Comparison of ENCODE assay signal across 13 cellular contexts in the genomic region with DNA sequence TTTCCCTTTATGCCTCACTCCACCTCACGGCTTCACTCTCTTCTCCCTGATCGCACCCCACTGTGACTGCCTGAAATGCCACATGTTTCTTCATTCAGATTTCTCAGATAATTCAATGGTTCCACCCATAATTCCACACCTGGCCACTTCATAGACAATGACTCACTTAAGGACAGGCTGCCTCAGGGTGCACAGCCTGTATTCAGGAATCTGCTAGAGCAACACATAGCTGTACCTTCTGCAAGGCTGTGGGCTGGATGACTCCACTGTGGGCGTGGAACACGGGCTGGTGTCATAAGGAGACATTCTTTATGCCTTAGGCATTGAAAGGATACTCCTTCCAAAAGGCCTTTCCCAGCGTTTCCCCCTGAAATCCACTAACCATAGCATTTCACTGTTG. TPM values are rescaled to one million over a fixed set of nuclear protein-coding genes. Genes with fewer than 3 reads are reported as not detected.
DNase-seq lines count a peak whose midpoint lies in the region; ATAC-seq and TF ChIP-seq lines count a peak whose summit lies in the region.
"Had no signal": no experiment of that assay in that cellular context is flagged by ENCODE, and none has a peak within 500 bp of the region (broad histone marks: within the 10 kb centered on the region; RNA-seq: fewer than 3 reads in every experiment).

No MANE protein-coding gene starts in this region.

- H3K27ac ChIP-seq in GM23248 = peak overlapping the region; percentile 67
- H3K27ac ChIP-seq in SK-N-SH (ENCODE audit: low read depth in 2 of 2, low read length in 1 of 2) = no peak overlapping the region
- H3K27ac ChIP-seq: KMS-11, vagina had no signal

- H3K4me1 ChIP-seq in GM23248 (ENCODE audit: insufficient read depth) (peaks cover 38% of the 10 kb centered on the region), SK-N-SH (ENCODE audit: control insufficient read depth in 1 of 2, insufficient read depth in 2 of 2, low read depth in 1 of 2, low read length in 1 of 2) (peaks cover 0 to 16% of the 10 kb centered on the region in 2 experiments; a peak in 1 of 4 replicates)
- H3K4me1 ChIP-seq: vagina had no signal

- in situ Hi-C loops in GM23248 (cut with MboI) = no loop called here

- 0 out of 2 replicates have a peak, but pooled peaks cover 4% of the 10 kb centered on the region for H3F3A ChIP-seq in GM23248 (ENCODE audit: insufficient read depth)
- no peaks in the 10 kb centered on the region for H3F3A ChIP-seq in SK-N-SH (replicated peaks; ENCODE audit: insufficient read depth)

- H3K4me2 ChIP-seq in GM23248 (ENCODE audit: unreplicated experiment) (no peak overlapping the region), SK-N-SH (no peak overlapping the region)
- H3K4me2 ChIP-seq: KMS-11 had no signal

- TF ChIP-seq EP300 in SK-N-SH (IDR thresholded peaks at IDR 0.05; ENCODE audit: borderline replicate concordance in 1 of 2, low read depth in 1 of 2, low read length in 1 of 2) = no peak

- H2AFZ ChIP-seq in GM23248 (no peak overlapping the region), SK-N-SH (ENCODE audit: low read depth) (no peak overlapping the region)

- no peak for TF ChIP-seq RAD21 in SK-N-SH (IDR thresholded peaks at IDR 0.05; ENCODE audit: low read length)

- no peaks in the 10 kb centered on the region for H3K36me3 ChIP-seq in GM23248 (ENCODE audit: low read depth)
- H3K36me3 ChIP-seq in SK-N-SH (replicated peaks in 1 of 2; ENCODE audit: control insufficient read depth in 1 of 2, insufficient read depth in 2 of 2, low read length in 1 of 2) = no peaks in the 10 kb centered on the region
- H3K36me3 ChIP-seq: vagina had no signal

- H3K27me3 ChIP-seq in GM23248 (replicated peaks; ENCODE audit: insufficient read depth) (no peaks in the 10 kb centered on the region), SK-N-SH (ENCODE audit: insufficient read depth) (no peaks in the 10 kb centered on the region)
- H3K27me3 ChIP-seq: vagina had no signal

- DNase-seq in GM23248 (peak; percentile 95), NCI-H226 (peak; percentile 95), choroid plexus epithelial cell (ENCODE audit: low read depth) (peak; percentile 66), renal cortical epithelial cell (ENCODE audit: low read depth) (peak; percentile 89), SK-N-SH (no peak), NCI-H82 treated with DMSO at 0.1 percent for 48 hours (lab: John Stamatoyannopoulos, UW; ENCODE audit: unreplicated experiment) (no peak)
- DNase-seq: amygdala; naive thymus-derived CD4-positive, alpha-beta T cell had no signal

- POLR2A ChIA-PET in SK-N-SH (lab: Yijun Ruan, JAX) = no interaction called here

- TF ChIP-seq CTCF in choroid plexus epithelial cell (conservative IDR thresholded peaks at IDR 0.05; ENCODE audit: low read depth, low read length) (no peak), SK-N-SH (IDR thresholded peaks at IDR 0.05) (no peak)

- WGBS in GM23248 (ENCODE audit: low coverage in 1 of 2, low lambda C conversion rate in 2 of 2, missing lambda C conversion rate in 2 of 2), 2 experiments = 27 to 30% methylated on average over 5 of the region's 5 CpGs
- 52% methylated on average over 5 of the region's 5 CpGs for WGBS in SK-N-SH (ENCODE audit: low lambda C conversion rate)

- H4K20me1 ChIP-seq in GM23248 (ENCODE audit: insufficient read depth) = no peaks in the 10 kb centered on the region
- H4K20me1 ChIP-seq in SK-N-SH (ENCODE audit: insufficient read depth) = no peaks in the 10 kb centered on the region

- no peak for ATAC-seq in GM21447 (IDR thresholded peaks at IDR 0.05; ENCODE audit: unreplicated experiment)
- ATAC-seq: naive thymus-derived CD4-positive, alpha-beta T cell had no signal

- H3K9ac ChIP-seq in GM23248 = no peak overlapping the region
- H3K9ac ChIP-seq in SK-N-SH = no peak overlapping the region
- H3K9ac ChIP-seq: KMS-11 had no signal

- H3K9me2 ChIP-seq in GM23248 (ENCODE audit: insufficient read depth) (no peaks in the 10 kb centered on the region), SK-N-SH (no peaks in the 10 kb centered on the region)

- no peaks in the 10 kb centered on the region for H3K79me2 ChIP-seq in GM23248 (ENCODE audit: insufficient read depth)
- H3K79me2 ChIP-seq in SK-N-SH (ENCODE audit: insufficient read depth) = no peaks in the 10 kb centered on the region

- H3K9me3 ChIP-seq in GM23248 (ENCODE audit: low read depth) (no peaks in the 10 kb centered on the region), SK-N-SH (no peaks in the 10 kb centered on the region)
- H3K9me3 ChIP-seq: vagina had no signal

- CTCF ChIA-PET in SK-N-SH (lab: Yijun Ruan, JAX) = interaction anchor here (1.5 kb wide), 1 partner anchor 81 kb away, joined by 4 read pairs; no protein-coding TSS in a partner anchor

- H3K4me3 ChIP-seq in GM23248 (no peak overlapping the region), choroid plexus epithelial cell (ENCODE audit: low read depth, low read length) (no peak overlapping the region), SK-N-SH (ENCODE audit: low read depth in 2 of 2, low read length in 1 of 2) (no peak overlapping the region)
- H3K4me3 ChIP-seq: vagina had no signal

TF ChIP-seq in SK-N-SH, 30 proteins besides CTCF, POLR2A, EP300 and RAD21:
- no peak for TF ChIP-seq TCF12 (IDR thresholded peaks at IDR 0.05)
- no peak for TF ChIP-seq MAX (IDR thresholded peaks at IDR 0.05; ENCODE audit: low read depth)
- no peak for TF ChIP-seq FOXJ3 (CRISPR knock-in tag; IDR thresholded peaks at IDR 0.05)
- no peak for TF ChIP-seq RCOR1 (IDR thresholded peaks at IDR 0.05; ENCODE audit: low read length)
- TF ChIP-seq, protein P1, sequence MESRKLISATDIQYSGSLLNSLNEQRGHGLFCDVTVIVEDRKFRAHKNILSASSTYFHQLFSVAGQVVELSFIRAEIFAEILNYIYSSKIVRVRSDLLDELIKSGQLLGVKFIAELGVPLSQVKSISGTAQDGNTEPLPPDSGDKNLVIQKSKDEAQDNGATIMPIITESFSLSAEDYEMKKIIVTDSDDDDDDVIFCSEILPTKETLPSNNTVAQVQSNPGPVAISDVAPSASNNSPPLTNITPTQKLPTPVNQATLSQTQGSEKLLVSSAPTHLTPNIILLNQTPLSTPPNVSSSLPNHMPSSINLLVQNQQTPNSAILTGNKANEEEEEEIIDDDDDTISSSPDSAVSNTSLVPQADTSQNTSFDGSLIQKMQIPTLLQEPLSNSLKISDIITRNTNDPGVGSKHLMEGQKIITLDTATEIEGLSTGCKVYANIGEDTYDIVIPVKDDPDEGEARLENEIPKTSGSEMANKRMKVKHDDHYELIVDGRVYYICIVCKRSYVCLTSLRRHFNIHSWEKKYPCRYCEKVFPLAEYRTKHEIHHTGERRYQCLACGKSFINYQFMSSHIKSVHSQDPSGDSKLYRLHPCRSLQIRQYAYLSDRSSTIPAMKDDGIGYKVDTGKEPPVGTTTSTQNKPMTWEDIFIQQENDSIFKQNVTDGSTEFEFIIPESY (IDR thresholded peaks at IDR 0.05; ENCODE audit: borderline replicate concordance, low read depth) = no peak
- no peak for TF ChIP-seq NFIC (IDR thresholded peaks at IDR 0.05; ENCODE audit: borderline replicate concordance)
- no peak for TF ChIP-seq SIN3A (IDR thresholded peaks at IDR 0.05; ENCODE audit: borderline replicate concordance, low read depth, low read length)
- TF ChIP-seq RFX5 (IDR thresholded peaks at IDR 0.05; ENCODE audit: low read length) = no peak

RNA-seq across cellular contexts. Expression of gene L1TD1, which starts 36.1 kb away (rescaled TPM):
- total RNA-seq in GM23248 (2014; rRNA removed; shearing (Covaris generic)) = 0.11 TPM in 1 of 2 replicates, not detected in the other
- polyA plus RNA-seq in GM23248 (2016; fragmentation: Nextera tagmentation; extraction: Ambion mirVana) (0.05 and 0.14 TPM in 2 replicates), SK-N-SH (2012; rRNA removed) (not detected in 2 replicates)
- total RNA-seq in renal cortical epithelial cell = under 0.01 TPM in 1 of 2 replicates, not detected in the other
- polyA plus RNA-seq in SK-N-SH (2012; cell fraction: cytosol; rRNA removed) = not detected in 2 replicates
- not detected in 2 replicates for polyA plus RNA-seq in SK-N-SH (2012; cell fraction: nucleus; rRNA removed)
- total RNA-seq: skeletal muscle tissue; T-helper 1 cell treated with Interleukin-12 subunit alpha and Interleukin-12 subunit beta and Interleukin-4 antibody, amounts not matched to agents 30 ng/mL and 1 ng/mL, for 36 hours; vagina had no signal
- polyA plus RNA-seq: naive thymus-derived CD4-positive, alpha-beta T cell had no signal

Comparison
In these comparisons a context has a peak if more than half of its experiments do, and no peak if none do; other contexts are left out.
1. DNase-seq: peak in GM23248 (single experiment), NCI-H226 (single experiment), choroid plexus epithelial cell (single experiment) and renal cortical epithelial cell (single experiment); none in SK-N-SH (single experiment) and NCI-H82 treated with DMSO at 0.1 percent for 48 hours (single experiment).